In the genomic region with DNA sequence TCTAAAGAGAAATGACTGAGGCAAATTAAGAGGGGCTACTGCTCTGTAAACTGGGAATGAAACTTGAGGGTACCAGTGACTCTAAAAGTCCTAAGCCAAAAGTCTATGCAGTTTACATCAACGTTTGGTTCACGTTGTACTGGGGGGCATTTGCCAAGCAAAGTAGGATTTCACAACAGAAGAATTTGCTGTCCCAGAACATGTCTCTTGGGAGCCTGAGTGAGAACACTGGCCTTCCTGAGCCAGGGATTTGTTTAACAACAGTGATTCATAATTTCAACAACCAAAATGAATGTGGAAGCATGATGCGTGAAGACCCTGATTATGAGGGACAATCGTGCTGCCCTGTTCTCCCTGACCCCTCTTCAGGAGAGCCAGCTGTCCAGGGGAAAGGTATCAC, we compare ENCODE assay signal across 25 cellular contexts.
DNase-seq lines count a peak whose midpoint lies in the region; ATAC-seq, FAIRE-seq and TF ChIP-seq lines count a peak whose summit lies in the region.
"Had no signal": no experiment of that assay in that cellular context is flagged by ENCODE, and none has a peak within 500 bp of the region (broad histone marks: within the 10 kb centered on the region; RNA-seq: fewer than 3 reads in every experiment).

No MANE protein-coding gene starts in this region.

- H3K4me3 ChIP-seq in AG10803 (ENCODE audit: low read length) = no peak overlapping the region
- H3K4me3 ChIP-seq in body of pancreas = no peak overlapping the region
- no peak overlapping the region for H3K4me3 ChIP-seq in foreskin fibroblast (ENCODE audit: low read depth in 1 of 2, low read length in 2 of 2)
- no peak overlapping the region for H3K4me3 ChIP-seq in parathyroid adenoma (ENCODE audit: low read depth, low read length)
- no peak overlapping the region for H3K4me3 ChIP-seq in left lung
- H3K4me3 ChIP-seq: colonic mucosa, Peyer's patch had no signal

- H3K27me3 ChIP-seq in body of pancreas (no peaks in the 10 kb centered on the region), parathyroid adenoma (ENCODE audit: control insufficient read depth, insufficient read depth, low read length) (no peaks in the 10 kb centered on the region), left lung (no peaks in the 10 kb centered on the region)
- H3K27me3 ChIP-seq: colonic mucosa, foreskin keratinocyte, Peyer's patch had no signal

- intact Hi-C loops in body of pancreas (cut with DNase I) = loop anchor here (10.0 kb wide), 1 partner anchor 801 kb away; no protein-coding TSS in a partner anchor
- intact Hi-C loops in left lung (cut with DNase I) = no loop called here

- WGBS in body of pancreas, 2 donors = 61 to 74% methylated on average over 4 of the region's 4 CpGs

- FAIRE-seq in GM12891 (lab: Jason Lieb, UNC) = no peak
- FAIRE-seq: endometrium, HepG2, kidney, urothelium cell line had no signal

- peak; percentile 13 for DNase-seq in AG10803 (ENCODE audit: low read depth)
- DNase-seq in body of pancreas = no peak
- peak; percentile 62 to 77 for DNase-seq in foreskin fibroblast
- DNase-seq in left lung = no peak
- DNase-seq in NCI-H1092 (lab: John Stamatoyannopoulos, UW) = no peak
- no peak for DNase-seq in dermis blood vessel endothelial cell
- no peak for DNase-seq in GM12891 (ENCODE audit: insufficient read length, low spot score)
- DNase-seq: ACHN; activated CD4-positive, alpha-beta T cell treated with anti-CD3 and anti-CD28 coated beads for 36 hours; C1 segment of cervical spinal cord; Calu3; colonic mucosa; foreskin keratinocyte; kidney; mesenchymal stem cell; naive thymus-derived CD4-positive, alpha-beta T cell; NCI-H2107; occipital lobe; Peyer's patch; stimulated activated CD4-positive, alpha-beta T cell treated with anti-CD3 and anti-CD28 coated beads, Interleukin-15, amount 100 ng/mL, for 24 hours had no signal

- TF ChIP-seq CTCF in AG10803 (conservative IDR thresholded peaks at IDR 0.05; ENCODE audit: low read length) = no peak
- no peak for TF ChIP-seq CTCF in body of pancreas (IDR thresholded peaks at IDR 0.05)
- no peak for TF ChIP-seq CTCF in foreskin fibroblast (IDR thresholded peaks at IDR 0.05; ENCODE audit: low read depth, low read length)
- TF ChIP-seq CTCF in parathyroid adenoma (IDR thresholded peaks at IDR 0.05) = no peak
- TF ChIP-seq CTCF in left lung (IDR thresholded peaks at IDR 0.05) = no peak

- peak overlapping the region; percentile 22 for H2AFZ ChIP-seq in parathyroid adenoma

- H3K27ac ChIP-seq in body of pancreas = no peak overlapping the region
- no peak overlapping the region for H3K27ac ChIP-seq in parathyroid adenoma
- no peak overlapping the region for H3K27ac ChIP-seq in left lung
- H3K27ac ChIP-seq: colonic mucosa, foreskin keratinocyte, HL-60, Peyer's patch had no signal

- TF ChIP-seq POLR2A in body of pancreas (IDR thresholded peaks at IDR 0.05) (no peak), GM12891 (IDR thresholded peaks at IDR 0.05; ENCODE audit: low read depth, low read length) (no peak)

- no peak overlapping the region for H3K4me2 ChIP-seq in parathyroid adenoma (ENCODE audit: low read length)

- H3K79me2 ChIP-seq in parathyroid adenoma = no peaks in the 10 kb centered on the region

- H3K9me3 ChIP-seq in body of pancreas (no peaks in the 10 kb centered on the region), parathyroid adenoma (ENCODE audit: control insufficient read depth, low read length) (no peaks in the 10 kb centered on the region), left lung (no peaks in the 10 kb centered on the region)
- H3K9me3 ChIP-seq: colonic mucosa, Peyer's patch had no signal

- peak; percentile 30 for ATAC-seq in body of pancreas
- no peak for ATAC-seq in left lung
- ATAC-seq: activated CD4-positive, alpha-beta T cell treated with anti-CD3 and anti-CD28 coated beads for 36 hours; foreskin keratinocyte; HepG2; naive thymus-derived CD4-positive, alpha-beta T cell had no signal

- H3K4me1 ChIP-seq in body of pancreas = peaks cover 8% of the 10 kb centered on the region
- H3K4me1 ChIP-seq in parathyroid adenoma = peaks cover 7% of the 10 kb centered on the region
- H3K4me1 ChIP-seq in left lung = no peaks in the 10 kb centered on the region
- H3K4me1 ChIP-seq: colonic mucosa, foreskin keratinocyte, Peyer's patch had no signal

- H3K36me3 ChIP-seq in body of pancreas (replicated peaks in 1 of 2; ENCODE audit: insufficient read depth in 1 of 2, low read depth in 2 of 2) (no peaks in the 10 kb centered on the region), parathyroid adenoma (ENCODE audit: control insufficient read depth, insufficient read depth, low read length) (no peaks in the 10 kb centered on the region), left lung (no peaks in the 10 kb centered on the region)
- H3K36me3 ChIP-seq: colonic mucosa, Peyer's patch had no signal

- H3K9ac ChIP-seq in parathyroid adenoma = no peak overlapping the region

TF ChIP-seq in GM12891, 5 proteins besides CTCF, POLR2A, EP300 and RAD21:
- TF ChIP-seq PAX5 (IDR thresholded peaks at IDR 0.05; ENCODE audit: insufficient read depth, low read length, severe bottlenecking) = no peak
- TF ChIP-seq POU2F2 (IDR thresholded peaks at IDR 0.05; ENCODE audit: low read depth, low read length) = no peak
- no peak for TF ChIP-seq SPI1 (IDR thresholded peaks at IDR 0.05; ENCODE audit: low read depth, low read length)
- no peak for TF ChIP-seq POLR2AphosphoS5 (IDR thresholded peaks at IDR 0.05; ENCODE audit: low read depth, low read length)
- no peak for TF ChIP-seq TAF1 (IDR thresholded peaks at IDR 0.05; ENCODE audit: low read depth, low read length)

Comparison
In these comparisons a context has a peak if more than half of its experiments do, and no peak if none do; other contexts are left out.
1. DNase-seq: peak in AG10803 (single experiment) and foreskin fibroblast (2 of 2); none in body of pancreas (0 of 4), left lung (0 of 2), NCI-H1092 (single experiment), dermis blood vessel endothelial cell (single experiment) and GM12891 (single experiment).